ENCODE assay signal across 14 cellular contexts in genomic region chr11:124482362-124483147, GRCh38. TPM values are rescaled to one million over a fixed set of nuclear protein-coding genes. Genes with fewer than 3 reads are reported as not detected.
DNase-seq lines count a peak whose midpoint lies in the region; ATAC-seq, FAIRE-seq and TF ChIP-seq lines count a peak whose summit lies in the region.
"Had no signal": no experiment of that assay in that cellular context is flagged by ENCODE, and none has a peak within 500 bp of the region (broad histone marks: within the 10 kb centered on the region; RNA-seq: fewer than 3 reads in every experiment).

No MANE protein-coding gene starts in this region.

- peaks cover 6% of the 10 kb centered on the region for H3K27me3 Mint-ChIP-seq in osteocyte (ENCODE audit: unreplicated experiment)

- peak; percentile 43 for ATAC-seq in SK-N-SH treated with all-trans-retinoic acid at 6 μM for 48 hours
- ATAC-seq in HG02763 (IDR thresholded peaks at IDR 0.05; ENCODE audit: unreplicated experiment), result no peak
- ATAC-seq: gastroesophageal sphincter had no signal

- H3K27ac ChIP-seq in epithelial cell of prostate, result peak overlapping the region; percentile 90
- H3K27ac ChIP-seq: gastroesophageal sphincter, upper lobe of left lung had no signal

- peak overlapping the region; percentile 36 for H3K4me3 Mint-ChIP-seq in osteocyte (ENCODE audit: unreplicated experiment)

- peak overlapping the region; percentile 29 for H3K27ac Mint-ChIP-seq in osteocyte (ENCODE audit: unreplicated experiment)

- no peaks in the 10 kb centered on the region for H3K36me3 Mint-ChIP-seq in osteocyte (ENCODE audit: unreplicated experiment)

- TF ChIP-seq CTCF in osteocyte (IDR thresholded peaks at IDR 0.05), result no peak

- FAIRE-seq in RCC 7860 (lab: Jason Lieb, UNC), result no peak

- peak; percentile 51 for DNase-seq in HS-5 (ENCODE audit: low read depth)
- DNase-seq in epithelial cell of prostate (ENCODE audit: low read depth, low spot score), result no peak
- no peak for DNase-seq in osteocyte (ENCODE audit: extremely low spot score, unreplicated experiment)
- DNase-seq in activated CD4-positive, alpha-beta T cell treated with anti-CD3 and anti-CD28 coated beads for 48 hours, result no peak
- no peak for DNase-seq in NCI-H69 (lab: John Stamatoyannopoulos, UW)
- DNase-seq in RCC 7860 (ENCODE audit: low spot score), result no peak
- DNase-seq: Calu3; cerebellar nuclear complex; NK-92 treated with Interleukin-12 subunit alpha and Interleukin-12 subunit beta, amount 100 ng/mL, for 24 hours; upper lobe of left lung had no signal

- peaks cover 23% of the 10 kb centered on the region for H3K4me1 Mint-ChIP-seq in osteocyte (ENCODE audit: unreplicated experiment)

- no peaks in the 10 kb centered on the region for H3K9me3 Mint-ChIP-seq in osteocyte (ENCODE audit: unreplicated experiment)

TF ChIP-seq in SK-N-SH treated with all-trans-retinoic acid at 6 μM for 48 hours, 23 proteins besides CTCF, POLR2A, EP300 and RAD21:
- TF ChIP-seq ZFP3 (CRISPR knock-in tag; IDR thresholded peaks at IDR 0.05), result no peak
- TF ChIP-seq TSHZ2 (CRISPR knock-in tag; IDR thresholded peaks at IDR 0.05), result no peak
- no peak for TF ChIP-seq TOX (CRISPR knock-in tag; IDR thresholded peaks at IDR 0.05; ENCODE audit: borderline replicate concordance)
- TF ChIP-seq SNAI2 (CRISPR knock-in tag; IDR thresholded peaks at IDR 0.05), result no peak
- TF ChIP-seq ZNF70 (CRISPR knock-in tag; IDR thresholded peaks at IDR 0.05), result no peak
- no peak for TF ChIP-seq ZFP30 (CRISPR knock-in tag; IDR thresholded peaks at IDR 0.05)
- TF ChIP-seq GLIS3 (CRISPR knock-in tag; IDR thresholded peaks at IDR 0.05), result no peak
- TF ChIP-seq CSDC2 (CRISPR knock-in tag; IDR thresholded peaks at IDR 0.05), result no peak
- TF ChIP-seq ZNF565 (CRISPR knock-in tag; conservative IDR thresholded peaks at IDR 0.05; ENCODE audit: low read depth), result no peak
- TF ChIP-seq ESRRG (CRISPR knock-in tag; IDR thresholded peaks at IDR 0.05), result no peak
- no peak for TF ChIP-seq POU6F1 (CRISPR knock-in tag; IDR thresholded peaks at IDR 0.05; ENCODE audit: borderline replicate concordance, low read depth)
- no peak for TF ChIP-seq TCF4 (CRISPR knock-in tag; IDR thresholded peaks at IDR 0.05; ENCODE audit: borderline replicate concordance)
- TF ChIP-seq CSRNP3 (CRISPR knock-in tag; IDR thresholded peaks at IDR 0.05), result no peak
- no peak for TF ChIP-seq ZC3H10 (CRISPR knock-in tag; IDR thresholded peaks at IDR 0.05)
- no peak for TF ChIP-seq CREB5 (CRISPR knock-in tag; IDR thresholded peaks at IDR 0.05; ENCODE audit: low read depth)

RNA-seq across cellular contexts. Expression of gene OR8B8, which starts 37.1 kb away (rescaled TPM):
- not detected in 2 replicates for total RNA-seq in osteocyte
- total RNA-seq: Calu3; gastroesophageal sphincter; T-helper 2 cell treated with Interferon-gamma antibody and Interleukin-4, amounts not matched to agents 100 ng/mL and 5 ng/mL, for 36 hours; upper lobe of left lung had no signal

RNA-seq across cellular contexts. Expression of gene OR8B4, which starts 57.9 kb away (rescaled TPM):
- total RNA-seq in osteocyte, result not detected in 2 replicates
- total RNA-seq: Calu3; gastroesophageal sphincter; T-helper 2 cell treated with Interferon-gamma antibody and Interleukin-4, amounts not matched to agents 100 ng/mL and 5 ng/mL, for 36 hours; upper lobe of left lung had no signal
